1 cellular context compared by ENCODE assay signal in the genomic region with DNA sequence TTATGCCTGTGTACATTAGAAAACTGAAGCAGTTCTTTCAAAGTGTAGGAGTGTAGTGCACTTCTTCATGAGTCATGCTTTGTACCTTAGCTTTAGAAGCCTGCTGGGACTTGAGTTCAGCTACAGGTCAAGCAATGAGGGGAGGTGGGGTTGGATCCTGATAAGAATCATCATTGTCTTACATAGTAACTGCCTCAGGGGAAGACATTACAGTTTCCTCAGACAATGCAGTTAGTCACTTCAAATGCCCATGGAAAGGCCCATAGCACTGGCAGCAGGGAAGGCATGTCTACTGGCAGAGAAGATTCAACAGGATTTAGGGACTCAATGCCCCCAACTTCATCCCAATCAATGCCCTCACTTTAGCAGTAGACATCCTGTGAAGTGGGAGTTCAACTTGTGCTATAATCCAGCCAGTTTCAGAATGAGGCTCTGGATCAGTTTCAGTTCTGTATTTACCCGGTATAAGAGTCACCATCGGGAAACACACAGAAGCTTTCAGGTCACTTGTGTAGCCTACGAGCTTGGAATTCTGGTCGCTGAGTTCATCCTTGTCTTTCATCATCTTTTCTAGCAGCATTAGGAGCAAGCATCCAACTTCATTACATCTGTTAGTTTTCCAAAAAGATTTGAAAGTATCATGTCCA.
TF ChIP-seq lines count a peak whose summit lies in the region.

No MANE protein-coding gene starts in this region.

TF ChIP-seq in HCT116, 20 proteins besides CTCF, POLR2A, EP300 and RAD21:
- TF ChIP-seq POLR2AphosphoS5 (IDR thresholded peaks at IDR 0.05; ENCODE audit: low read depth, low read length) = peak; percentile 63
- 0 out of 2 replicates have a peak, but pooled peaks have one; percentile 37 for TF ChIP-seq SRF (IDR thresholded peaks at IDR 0.05; ENCODE audit: low read depth)
- TF ChIP-seq, protein P1, sequence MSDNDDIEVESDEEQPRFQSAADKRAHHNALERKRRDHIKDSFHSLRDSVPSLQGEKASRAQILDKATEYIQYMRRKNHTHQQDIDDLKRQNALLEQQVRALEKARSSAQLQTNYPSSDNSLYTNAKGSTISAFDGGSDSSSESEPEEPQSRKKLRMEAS (IDR thresholded peaks at IDR 0.05) = peak; percentile 57
- TF ChIP-seq, protein P2, sequence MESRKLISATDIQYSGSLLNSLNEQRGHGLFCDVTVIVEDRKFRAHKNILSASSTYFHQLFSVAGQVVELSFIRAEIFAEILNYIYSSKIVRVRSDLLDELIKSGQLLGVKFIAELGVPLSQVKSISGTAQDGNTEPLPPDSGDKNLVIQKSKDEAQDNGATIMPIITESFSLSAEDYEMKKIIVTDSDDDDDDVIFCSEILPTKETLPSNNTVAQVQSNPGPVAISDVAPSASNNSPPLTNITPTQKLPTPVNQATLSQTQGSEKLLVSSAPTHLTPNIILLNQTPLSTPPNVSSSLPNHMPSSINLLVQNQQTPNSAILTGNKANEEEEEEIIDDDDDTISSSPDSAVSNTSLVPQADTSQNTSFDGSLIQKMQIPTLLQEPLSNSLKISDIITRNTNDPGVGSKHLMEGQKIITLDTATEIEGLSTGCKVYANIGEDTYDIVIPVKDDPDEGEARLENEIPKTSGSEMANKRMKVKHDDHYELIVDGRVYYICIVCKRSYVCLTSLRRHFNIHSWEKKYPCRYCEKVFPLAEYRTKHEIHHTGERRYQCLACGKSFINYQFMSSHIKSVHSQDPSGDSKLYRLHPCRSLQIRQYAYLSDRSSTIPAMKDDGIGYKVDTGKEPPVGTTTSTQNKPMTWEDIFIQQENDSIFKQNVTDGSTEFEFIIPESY (IDR thresholded peaks at IDR 0.05; ENCODE audit: extremely low read depth, insufficient replicate concordance, low read length) = no peak
- no peak for TF ChIP-seq ZFX (IDR thresholded peaks at IDR 0.05)
- peak; percentile 82 for TF ChIP-seq TCF7L2 (IDR thresholded peaks at IDR 0.05; ENCODE audit: borderline replicate concordance, extremely low read depth, insufficient read depth, insufficient read length)
- no peak for TF ChIP-seq EZH2phosphoT487 (IDR thresholded peaks at IDR 0.05; ENCODE audit: borderline replicate concordance)
- no peak for TF ChIP-seq EZH2 (IDR thresholded peaks at IDR 0.05)
- peak; percentile 83 for TF ChIP-seq JUND (IDR thresholded peaks at IDR 0.05)
- TF ChIP-seq EGR1 (IDR thresholded peaks at IDR 0.05; ENCODE audit: low read depth) = peak; percentile 44; the same call in 1 of the 2 replicates
- peak; percentile 83 for TF ChIP-seq CBX3 (IDR thresholded peaks at IDR 0.05; ENCODE audit: low read depth)
- TF ChIP-seq CEBPB (IDR thresholded peaks at IDR 0.05; ENCODE audit: low read depth) = peak; percentile 66; the same call in 1 of the 2 replicates
- no peak for TF ChIP-seq REST (IDR thresholded peaks at IDR 0.05; ENCODE audit: low read depth)
- no peak for TF ChIP-seq ZNF274 (IDR thresholded peaks at IDR 0.05; ENCODE audit: low read depth, low read length)
- no peak for TF ChIP-seq YY1 (IDR thresholded peaks at IDR 0.05; ENCODE audit: extremely low read depth, insufficient replicate concordance, low read depth, low read length)
- TF ChIP-seq SIN3A (IDR thresholded peaks at IDR 0.05; ENCODE audit: low read depth) = peak; percentile 37
- TF ChIP-seq, protein P3, sequence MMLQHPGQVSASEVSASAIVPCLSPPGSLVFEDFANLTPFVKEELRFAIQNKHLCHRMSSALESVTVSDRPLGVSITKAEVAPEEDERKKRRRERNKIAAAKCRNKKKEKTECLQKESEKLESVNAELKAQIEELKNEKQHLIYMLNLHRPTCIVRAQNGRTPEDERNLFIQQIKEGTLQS (IDR thresholded peaks at IDR 0.05) = peak; percentile 52; the same call in 1 of the 2 replicates
- no peak for TF ChIP-seq ELF1 (IDR thresholded peaks at IDR 0.05; ENCODE audit: borderline replicate concordance, low read depth)
- TF ChIP-seq FOSL1 (IDR thresholded peaks at IDR 0.05; ENCODE audit: low read depth) = peak; percentile 79
- peak; percentile 90 for TF ChIP-seq SP1 (IDR thresholded peaks at IDR 0.05; ENCODE audit: low read depth)
TF ChIP-seq in HCT116: peak in this region for 12.
